ENCODE assay signal across 8 cellular contexts in the genomic region with DNA sequence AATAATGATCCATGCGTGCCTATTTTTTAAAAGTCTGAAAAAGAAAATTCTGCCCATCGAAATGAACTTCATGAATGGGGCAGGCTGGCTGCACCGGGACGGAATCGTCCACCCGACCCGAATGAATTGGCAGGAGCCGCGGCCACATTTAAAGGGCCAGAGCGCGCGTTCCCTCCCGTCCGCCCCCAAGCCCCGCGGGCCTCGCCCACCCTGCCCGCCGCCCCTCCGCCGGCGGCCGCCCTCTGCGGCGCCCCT. TPM values are rescaled to one million over a fixed set of nuclear protein-coding genes. Genes with fewer than 3 reads are reported as not detected.
DNase-seq lines count a peak whose midpoint lies in the region; ATAC-seq and TF ChIP-seq lines count a peak whose summit lies in the region.

No MANE protein-coding gene starts in this region.

- H3K27ac ChIP-seq in testis, result no peak overlapping the region

- 1 to 2% methylated on average over 9 to 24 of the region's 25 CpGs for WGBS in testis, 2 donors

- H3K4me3 ChIP-seq in testis, result peak overlapping the region; percentile 12 to 51

- H3K4me1 ChIP-seq in testis, result peaks cover 25% of the 10 kb centered on the region

- H3K4me3 Mint-ChIP-seq in WTC11, result peak overlapping the region; percentile 72

- H3K9me3 Mint-ChIP-seq in WTC11, result no peaks in the 10 kb centered on the region

- H3K9me3 ChIP-seq in testis, result no peaks in the 10 kb centered on the region

- H3K27me3 Mint-ChIP-seq in WTC11 (ENCODE audit: low read depth), result peaks cover 95% of the 10 kb centered on the region

- peaks cover 53% of the 10 kb centered on the region for H3K4me1 Mint-ChIP-seq in WTC11

- POLR2A ChIA-PET in WTC11 (lab: Charles Lee), result no interaction called here

- intact Hi-C loops in testis (cut with DNase I; ENCODE audit: low total_unique reads), result no loop called here

- no peak for DNase-seq in WTC11 (ENCODE audit: low spot score)
- DNase-seq in hepatic stellate cell (ENCODE audit: low spot score), result peak; percentile 68
- no peak for DNase-seq in testis
- DNase-seq in inferior parietal cortex (ENCODE audit: extremely low spot score), result no peak
- DNase-seq in stimulated activated CD4-positive, alpha-beta T cell treated with anti-CD3 and anti-CD28 coated beads, Interleukin-1b, Interleukin-23, amount 100 ng/mL, for 48 hours, result no peak
- no peak for DNase-seq in erythroblast (lab: John Stamatoyannopoulos, UW)

- CTCF ChIA-PET in WTC11 (lab: Charles Lee), result no interaction called here

- H3K27me3 ChIP-seq in testis, result peaks cover 2% of the 10 kb centered on the region

- peak; percentile 15 for ATAC-seq in GM18498 (IDR thresholded peaks at IDR 0.05; ENCODE audit: unreplicated experiment)
- ATAC-seq in HG02588 (IDR thresholded peaks at IDR 0.05; ENCODE audit: unreplicated experiment), result peak; percentile 7
- ATAC-seq in WTC11, result no peak; the same call in 1 of the 2 replicates

- H3K36me3 Mint-ChIP-seq in WTC11, result no peaks in the 10 kb centered on the region

- no peak for TF ChIP-seq POLR2A in testis (IDR thresholded peaks at IDR 0.05)
- TF ChIP-seq POLR2A in erythroblast (IDR thresholded peaks at IDR 0.05; ENCODE audit: low read length), result no peak

- H3K27ac Mint-ChIP-seq in WTC11, result no peak overlapping the region

- no peak for TF ChIP-seq CTCF in WTC11 (IDR thresholded peaks at IDR 0.05)
- no peak for TF ChIP-seq CTCF in testis (IDR thresholded peaks at IDR 0.05)

- no peaks in the 10 kb centered on the region for H3K36me3 ChIP-seq in testis (ENCODE audit: low read depth, missing control alignments)

TF ChIP-seq in WTC11, 78 proteins besides CTCF, POLR2A, EP300 and RAD21:
- TF ChIP-seq, protein P1, sequence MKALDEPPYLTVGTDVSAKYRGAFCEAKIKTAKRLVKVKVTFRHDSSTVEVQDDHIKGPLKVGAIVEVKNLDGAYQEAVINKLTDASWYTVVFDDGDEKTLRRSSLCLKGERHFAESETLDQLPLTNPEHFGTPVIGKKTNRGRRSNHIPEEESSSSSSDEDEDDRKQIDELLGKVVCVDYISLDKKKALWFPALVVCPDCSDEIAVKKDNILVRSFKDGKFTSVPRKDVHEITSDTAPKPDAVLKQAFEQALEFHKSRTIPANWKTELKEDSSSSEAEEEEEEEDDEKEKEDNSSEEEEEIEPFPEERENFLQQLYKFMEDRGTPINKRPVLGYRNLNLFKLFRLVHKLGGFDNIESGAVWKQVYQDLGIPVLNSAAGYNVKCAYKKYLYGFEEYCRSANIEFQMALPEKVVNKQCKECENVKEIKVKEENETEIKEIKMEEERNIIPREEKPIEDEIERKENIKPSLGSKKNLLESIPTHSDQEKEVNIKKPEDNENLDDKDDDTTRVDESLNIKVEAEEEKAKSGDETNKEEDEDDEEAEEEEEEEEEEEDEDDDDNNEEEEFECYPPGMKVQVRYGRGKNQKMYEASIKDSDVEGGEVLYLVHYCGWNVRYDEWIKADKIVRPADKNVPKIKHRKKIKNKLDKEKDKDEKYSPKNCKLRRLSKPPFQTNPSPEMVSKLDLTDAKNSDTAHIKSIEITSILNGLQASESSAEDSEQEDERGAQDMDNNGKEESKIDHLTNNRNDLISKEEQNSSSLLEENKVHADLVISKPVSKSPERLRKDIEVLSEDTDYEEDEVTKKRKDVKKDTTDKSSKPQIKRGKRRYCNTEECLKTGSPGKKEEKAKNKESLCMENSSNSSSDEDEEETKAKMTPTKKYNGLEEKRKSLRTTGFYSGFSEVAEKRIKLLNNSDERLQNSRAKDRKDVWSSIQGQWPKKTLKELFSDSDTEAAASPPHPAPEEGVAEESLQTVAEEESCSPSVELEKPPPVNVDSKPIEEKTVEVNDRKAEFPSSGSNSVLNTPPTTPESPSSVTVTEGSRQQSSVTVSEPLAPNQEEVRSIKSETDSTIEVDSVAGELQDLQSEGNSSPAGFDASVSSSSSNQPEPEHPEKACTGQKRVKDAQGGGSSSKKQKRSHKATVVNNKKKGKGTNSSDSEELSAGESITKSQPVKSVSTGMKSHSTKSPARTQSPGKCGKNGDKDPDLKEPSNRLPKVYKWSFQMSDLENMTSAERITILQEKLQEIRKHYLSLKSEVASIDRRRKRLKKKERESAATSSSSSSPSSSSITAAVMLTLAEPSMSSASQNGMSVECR (CRISPR knock-in tag; IDR thresholded peaks at IDR 0.05; ENCODE audit: borderline replicate concordance), result no peak
- TF ChIP-seq, protein P2, sequence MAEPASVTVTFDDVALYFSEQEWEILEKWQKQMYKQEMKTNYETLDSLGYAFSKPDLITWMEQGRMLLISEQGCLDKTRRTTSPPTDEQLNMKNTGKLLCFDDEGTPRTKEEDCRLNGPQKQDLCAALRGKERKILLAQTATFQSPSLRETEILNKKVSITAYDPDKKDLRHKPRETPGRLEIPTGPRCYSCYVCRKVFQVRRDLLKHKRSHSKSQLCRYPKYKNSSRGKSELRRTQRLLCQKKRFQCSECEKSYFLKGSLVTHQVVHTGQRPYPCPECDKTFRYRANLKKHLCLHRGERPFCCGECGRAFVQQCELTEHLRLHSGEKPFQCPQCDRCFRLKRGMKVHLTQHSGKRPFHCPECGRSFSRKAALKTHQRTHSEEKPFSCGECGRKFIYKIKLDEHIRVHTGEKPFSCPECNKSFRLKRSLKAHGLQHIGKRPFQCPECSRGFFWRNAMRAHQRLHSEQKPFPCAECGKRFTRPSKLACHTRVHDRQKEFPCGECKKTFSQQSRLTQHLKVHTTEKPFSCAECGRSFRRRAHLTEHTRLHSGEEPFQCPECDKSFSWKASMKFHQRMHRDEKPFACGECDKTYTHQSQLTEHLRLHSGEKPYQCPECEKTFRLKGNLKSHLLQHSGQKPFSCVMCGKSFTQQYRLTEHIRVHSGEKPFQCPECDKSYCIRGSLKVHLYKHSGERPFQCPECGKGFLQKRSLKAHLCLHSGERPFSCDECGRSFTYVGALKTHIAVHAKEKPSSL (CRISPR knock-in tag; conservative IDR thresholded peaks at IDR 0.05), result no peak
- TF ChIP-seq RELA (CRISPR knock-in tag; IDR thresholded peaks at IDR 0.05; ENCODE audit: borderline replicate concordance) (no peak), SP1 (CRISPR knock-in tag; conservative IDR thresholded peaks at IDR 0.05) (no peak), ZBTB21 (CRISPR knock-in tag; IDR thresholded peaks at IDR 0.05; ENCODE audit: borderline replicate concordance) (no peak), TEAD4 (CRISPR knock-in tag; IDR thresholded peaks at IDR 0.05) (no peak), FOXJ3 (CRISPR knock-in tag; IDR thresholded peaks at IDR 0.05; ENCODE audit: borderline replicate concordance) (no peak), ZNF232 (CRISPR knock-in tag; IDR thresholded peaks at IDR 0.05) (no peak), PRRX2 (CRISPR knock-in tag; IDR thresholded peaks at IDR 0.05) (no peak), ZNF317 (CRISPR knock-in tag; IDR thresholded peaks at IDR 0.05; ENCODE audit: borderline replicate concordance, low read depth) (no peak), NR3C1 (CRISPR knock-in tag; conservative IDR thresholded peaks at IDR 0.05; ENCODE audit: low read depth) (no peak), MYBL2 (CRISPR knock-in tag; IDR thresholded peaks at IDR 0.05) (no peak), CREB1 (CRISPR knock-in tag; IDR thresholded peaks at IDR 0.05) (no peak), ZNF671 (CRISPR knock-in tag; IDR thresholded peaks at IDR 0.05) (no peak)
- TF ChIP-seq, protein P3, sequence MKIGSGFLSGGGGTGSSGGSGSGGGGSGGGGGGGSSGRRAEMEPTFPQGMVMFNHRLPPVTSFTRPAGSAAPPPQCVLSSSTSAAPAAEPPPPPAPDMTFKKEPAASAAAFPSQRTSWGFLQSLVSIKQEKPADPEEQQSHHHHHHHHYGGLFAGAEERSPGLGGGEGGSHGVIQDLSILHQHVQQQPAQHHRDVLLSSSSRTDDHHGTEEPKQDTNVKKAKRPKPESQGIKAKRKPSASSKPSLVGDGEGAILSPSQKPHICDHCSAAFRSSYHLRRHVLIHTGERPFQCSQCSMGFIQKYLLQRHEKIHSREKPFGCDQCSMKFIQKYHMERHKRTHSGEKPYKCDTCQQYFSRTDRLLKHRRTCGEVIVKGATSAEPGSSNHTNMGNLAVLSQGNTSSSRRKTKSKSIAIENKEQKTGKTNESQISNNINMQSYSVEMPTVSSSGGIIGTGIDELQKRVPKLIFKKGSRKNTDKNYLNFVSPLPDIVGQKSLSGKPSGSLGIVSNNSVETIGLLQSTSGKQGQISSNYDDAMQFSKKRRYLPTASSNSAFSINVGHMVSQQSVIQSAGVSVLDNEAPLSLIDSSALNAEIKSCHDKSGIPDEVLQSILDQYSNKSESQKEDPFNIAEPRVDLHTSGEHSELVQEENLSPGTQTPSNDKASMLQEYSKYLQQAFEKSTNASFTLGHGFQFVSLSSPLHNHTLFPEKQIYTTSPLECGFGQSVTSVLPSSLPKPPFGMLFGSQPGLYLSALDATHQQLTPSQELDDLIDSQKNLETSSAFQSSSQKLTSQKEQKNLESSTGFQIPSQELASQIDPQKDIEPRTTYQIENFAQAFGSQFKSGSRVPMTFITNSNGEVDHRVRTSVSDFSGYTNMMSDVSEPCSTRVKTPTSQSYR (CRISPR knock-in tag; IDR thresholded peaks at IDR 0.05), result no peak
- TF ChIP-seq, protein P4, sequence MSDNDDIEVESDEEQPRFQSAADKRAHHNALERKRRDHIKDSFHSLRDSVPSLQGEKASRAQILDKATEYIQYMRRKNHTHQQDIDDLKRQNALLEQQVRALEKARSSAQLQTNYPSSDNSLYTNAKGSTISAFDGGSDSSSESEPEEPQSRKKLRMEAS (CRISPR knock-in tag; IDR thresholded peaks at IDR 0.05), result no peak
- TF ChIP-seq, protein P5, sequence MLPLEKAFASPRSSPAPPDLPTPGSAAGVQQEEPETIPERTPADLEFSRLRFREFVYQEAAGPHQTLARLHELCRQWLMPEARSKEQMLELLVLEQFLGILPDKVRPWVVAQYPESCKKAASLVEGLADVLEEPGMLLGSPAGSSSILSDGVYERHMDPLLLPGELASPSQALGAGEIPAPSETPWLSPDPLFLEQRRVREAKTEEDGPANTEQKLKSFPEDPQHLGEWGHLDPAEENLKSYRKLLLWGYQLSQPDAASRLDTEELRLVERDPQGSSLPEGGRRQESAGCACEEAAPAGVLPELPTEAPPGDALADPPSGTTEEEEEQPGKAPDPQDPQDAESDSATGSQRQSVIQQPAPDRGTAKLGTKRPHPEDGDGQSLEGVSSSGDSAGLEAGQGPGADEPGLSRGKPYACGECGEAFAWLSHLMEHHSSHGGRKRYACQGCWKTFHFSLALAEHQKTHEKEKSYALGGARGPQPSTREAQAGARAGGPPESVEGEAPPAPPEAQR (CRISPR knock-in tag; IDR thresholded peaks at IDR 0.05), result no peak

RNA-seq across cellular contexts. Expression of a gene that starts 0.3 kb away (rescaled TPM):
- total RNA-seq in WTC11 (2021), result 0.60 to 0.89 TPM (median 0.72 TPM) in 3 replicates
- 1 to 10 TPM in 1 of 2 donors, under 1 TPM in 1; 0.31 to 1.9 TPM for total RNA-seq in testis
- polyA plus RNA-seq in testis (ENCODE audit: insufficient read depth, low read depth, low replicate concordance), result 0.50 TPM
